ENCODE assay signal across 26 cellular contexts in genomic region chr5:14006823-14007510, GRCh38.
A peak's percentile ranks its signal among the peaks of the same experiment; 100 is the strongest.
DNase-seq lines count a peak whose midpoint lies in the region; ATAC-seq and TF ChIP-seq lines count a peak whose summit lies in the region.
"Had no signal": no experiment of that assay in that cellular context is flagged by ENCODE, and none has a peak within 500 bp of the region (broad histone marks: within the 10 kb centered on the region; RNA-seq: fewer than 3 reads in every experiment).

No MANE protein-coding gene starts in this region.

- peak; percentile 51 to 58 for ATAC-seq in gastrocnemius medialis
- no peak for ATAC-seq in GM18520 (IDR thresholded peaks at IDR 0.05; ENCODE audit: unreplicated experiment)
- ATAC-seq: activated naive CD4-positive, alpha-beta T cell treated with anti-CD3 and anti-CD28 coated beads, Interleukin-2, amount 50 U/mL, for 72 hours; foreskin keratinocyte had no signal

- H3K4me2 ChIP-seq in osteoblast (ENCODE audit: insufficient read depth, low read length): no peak overlapping the region
- H3K4me2 ChIP-seq: SK-N-SH had no signal

- H3K27me3 ChIP-seq in brain microvascular endothelial cell (replicated peaks) (no peaks in the 10 kb centered on the region), left ventricle myocardium inferior (ENCODE audit: low read depth) (no peaks in the 10 kb centered on the region), gastrocnemius medialis (no peaks in the 10 kb centered on the region), osteoblast (ENCODE audit: insufficient read depth, low read length) (no peaks in the 10 kb centered on the region)
- H3K27me3 ChIP-seq: ascending aorta, foreskin keratinocyte, uterus had no signal

- in situ Hi-C loops in brain microvascular endothelial cell (cut with HindIII; ENCODE audit: low pct_ligation_motif_present, low sequenced_read_pairs): loop anchor here (25.0 kb wide), 1 partner anchor 330 kb away; no protein-coding TSS in a partner anchor
- in situ Hi-C loops in gastrocnemius medialis (cut with MboI; ENCODE audit: low sequenced_read_pairs in 4 of 4): no loop called here

- no peak overlapping the region for H2AFZ ChIP-seq in osteoblast (ENCODE audit: low read length)

- no peak overlapping the region for H3K4me3 ChIP-seq in brain microvascular endothelial cell (ENCODE audit: low read depth, low read length)
- no peak overlapping the region for H3K4me3 ChIP-seq in left ventricle myocardium inferior
- H3K4me3 ChIP-seq in gastrocnemius medialis: no peak overlapping the region
- H3K4me3 ChIP-seq in osteoblast (ENCODE audit: insufficient read depth, low read length): no peak overlapping the region
- H3K4me3 ChIP-seq: ascending aorta, lung, prostate gland, uterus had no signal

- H3K27ac ChIP-seq in brain microvascular endothelial cell: no peak overlapping the region
- H3K27ac ChIP-seq in left ventricle myocardium inferior (replicated peaks): peak overlapping the region; percentile 17
- peak overlapping the region in 2 of 4 donors; percentile 28 to 34 for H3K27ac ChIP-seq in gastrocnemius medialis
- H3K27ac ChIP-seq in osteoblast (ENCODE audit: low read depth, low read length): no peak overlapping the region
- H3K27ac ChIP-seq: foreskin keratinocyte, uterus, WERI-Rb-1 had no signal

- TF ChIP-seq POLR2A in gastrocnemius medialis (IDR thresholded peaks at IDR 0.05): no peak

- H3K79me2 ChIP-seq in osteoblast (ENCODE audit: insufficient read depth, low read length): no peaks in the 10 kb centered on the region

- DNase-seq in AG20443 (ENCODE audit: low spot score): peak; percentile 65
- no peak for DNase-seq in brain microvascular endothelial cell
- DNase-seq in left ventricle myocardium inferior: no peak
- peak in 1 of 2 donors; percentile 31 for DNase-seq in gastrocnemius medialis
- no peak for DNase-seq in head of caudate nucleus
- DNase-seq in activated CD4-positive, alpha-beta T cell treated with anti-CD3 and anti-CD28 coated beads for 1 hour: no peak
- DNase-seq in osteoblast (ENCODE audit: insufficient read length, low spot score, missing footprints): no peak
- DNase-seq: activated CD4-positive, alpha-beta T cell treated with anti-CD3 and anti-CD28 coated beads, Interleukin-2, amount 50 U/mL, for 1 hour; cerebellar nuclear complex; foreskin keratinocyte; HCEC 1CT; islet precursor cell; NCI-H1694 treated with DMSO at 0.1 percent for 48 hours; NCI-H2171; NCI-H526; RPMI8226; SK-N-SH; small intestine; stimulated activated CD4-positive, alpha-beta T cell treated with anti-CD3 and anti-CD28 coated beads, Interleukin-1b, Interleukin-23, amount 100 ng/mL, for 48 hours; uterus; WERI-Rb-1 had no signal

- intact Hi-C loops in left ventricle myocardium inferior (cut with micrococcal nuclease): no loop called here
- intact Hi-C loops in gastrocnemius medialis (cut with DNase I; ENCODE audit: low total_unique reads): no loop called here
- intact Hi-C loops in head of caudate nucleus (cut with DNase I): loop anchor here (10.0 kb wide), 1 partner anchor 258 kb away; no protein-coding TSS in a partner anchor

- H3K9me3 ChIP-seq in left ventricle myocardium inferior (replicated peaks) (peaks cover 7% of the 10 kb centered on the region), gastrocnemius medialis (no peaks in the 10 kb centered on the region), osteoblast (ENCODE audit: low read depth, low read length) (no peaks in the 10 kb centered on the region)
- H3K9me3 ChIP-seq: ascending aorta, prostate gland, SK-N-SH, uterus had no signal

- H3K36me3 ChIP-seq in brain microvascular endothelial cell (replicated peaks): no peaks in the 10 kb centered on the region
- no peaks in the 10 kb centered on the region for H3K36me3 ChIP-seq in left ventricle myocardium inferior
- H3K36me3 ChIP-seq in gastrocnemius medialis: no peaks in the 10 kb centered on the region
- H3K36me3 ChIP-seq in osteoblast (ENCODE audit: insufficient read depth, low read length): no peaks in the 10 kb centered on the region
- H3K36me3 ChIP-seq: ascending aorta, prostate gland, uterus, WERI-Rb-1 had no signal

- TF ChIP-seq CTCF in brain microvascular endothelial cell (IDR thresholded peaks at IDR 0.05; ENCODE audit: low read depth, low read length, missing control alignments) (peak; percentile 30), left ventricle myocardium inferior (IDR thresholded peaks at IDR 0.05; ENCODE audit: borderline replicate concordance) (peak; percentile 22), gastrocnemius medialis (IDR thresholded peaks at IDR 0.05 in 4 of 5, conservative IDR thresholded peaks at IDR 0.05 in 1 of 5) (no peak), osteoblast (IDR thresholded peaks at IDR 0.05; ENCODE audit: extremely low read depth, low read depth, low read length) (no peak)

- H4K20me1 ChIP-seq in osteoblast (ENCODE audit: insufficient read depth, low read length): no peaks in the 10 kb centered on the region

- H3K4me1 ChIP-seq in left ventricle myocardium inferior: peaks cover 12% of the 10 kb centered on the region
- H3K4me1 ChIP-seq in gastrocnemius medialis: peaks cover 2 to 7% of the 10 kb centered on the region in 2 donors
- peaks cover 8% of the 10 kb centered on the region for H3K4me1 ChIP-seq in osteoblast (ENCODE audit: insufficient read depth, low read length)
- H3K4me1 ChIP-seq: prostate gland, uterus had no signal

Comparison
In these comparisons a context has a peak if more than half of its experiments do, and no peak if none do; other contexts are left out.
1. CTCF ChIP-seq: peak in brain microvascular endothelial cell (single experiment) and left ventricle myocardium inferior (single experiment); none in gastrocnemius medialis (0 of 5) and osteoblast (single experiment).